28 cellular contexts compared by ENCODE assay signal in genomic region chr10:48780341-48780740, GRCh38.
DNase-seq lines count a peak whose midpoint lies in the region; ATAC-seq, FAIRE-seq and TF ChIP-seq lines count a peak whose summit lies in the region.
"Had no signal": no experiment of that assay in that cellular context is flagged by ENCODE, and none has a peak within 500 bp of the region (broad histone marks: within the 10 kb centered on the region; RNA-seq: fewer than 3 reads in every experiment).

No MANE protein-coding gene starts in this region.

- POLR2A ChIA-PET in GM12878 (lab: Charles Lee) = no interaction called here
- POLR2A ChIA-PET in A673 (lab: Charles Lee; ENCODE audit: low non-redundant PET) = no interaction called here

- no peak for TF ChIP-seq RAD21 in GM12878 (IDR thresholded peaks at IDR 0.05; ENCODE audit: insufficient read depth, low read depth, low read length)

- H3K9ac ChIP-seq in GM12878 (ENCODE audit: control insufficient read depth, insufficient read depth, low read length) (no peak overlapping the region), MM.1S (ENCODE audit: low read length) (no peak overlapping the region)

- no peak overlapping the region for H3K27ac Mint-ChIP-seq in type B pancreatic cell
- H3K27ac Mint-ChIP-seq: CD8-positive, alpha-beta T cell had no signal

- no peaks in the 10 kb centered on the region for H3K36me3 Mint-ChIP-seq in type B pancreatic cell
- H3K36me3 Mint-ChIP-seq: CD8-positive, alpha-beta T cell had no signal

- TF ChIP-seq CTCF in GM12878 (IDR thresholded peaks at IDR 0.05 in 2 of 3, conservative IDR thresholded peaks at IDR 0.05 in 1 of 3; ENCODE audit: control insufficient read depth in 2 of 3, extremely low read depth in 1 of 3, insufficient read depth in 1 of 3, low read depth in 3 of 3, low read length in 3 of 3) (no peak), type B pancreatic cell (conservative IDR thresholded peaks at IDR 0.05) (no peak), MM.1S (IDR thresholded peaks at IDR 0.05; ENCODE audit: low read length) (no peak), A673 (conservative IDR thresholded peaks at IDR 0.05; ENCODE audit: low read depth, low read length) (no peak)

- H3K4me1 ChIP-seq in GM12878 (ENCODE audit: control insufficient read depth, insufficient read depth, low read length) = no peaks in the 10 kb centered on the region
- no peaks in the 10 kb centered on the region for H3K4me1 ChIP-seq in MM.1S (ENCODE audit: low read length)
- no peaks in the 10 kb centered on the region for H3K4me1 ChIP-seq in A673 (ENCODE audit: insufficient read depth, low read length, poor library complexity, severe bottlenecking)
- H3K4me1 ChIP-seq: A549, Caco-2, SJSA1 had no signal

- H3K27ac ChIP-seq in GM12878 (ENCODE audit: control insufficient read depth, insufficient read depth) = no peak overlapping the region
- H3K27ac ChIP-seq in MM.1S (ENCODE audit: low read length) = no peak overlapping the region
- H3K27ac ChIP-seq in A673 (ENCODE audit: low read depth, low read length, poor library complexity, severe bottlenecking) = no peak overlapping the region
- H3K27ac ChIP-seq: A549, C4-2B, PC-9, SJSA1 had no signal

- no peaks in the 10 kb centered on the region for H4K20me1 ChIP-seq in GM12878 (ENCODE audit: control insufficient read depth, insufficient read depth)
- no peaks in the 10 kb centered on the region for H4K20me1 ChIP-seq in MM.1S (ENCODE audit: insufficient read depth, low read length)

- H3K9me3 ChIP-seq in GM12878 (replicated peaks; ENCODE audit: control insufficient read depth, insufficient read depth, low read length) (no peaks in the 10 kb centered on the region), MM.1S (replicated peaks; ENCODE audit: insufficient read depth, low read length) (no peaks in the 10 kb centered on the region), A673 (ENCODE audit: low read depth, low read length, poor library complexity, severe bottlenecking) (no peaks in the 10 kb centered on the region)
- H3K9me3 ChIP-seq: A549, SJSA1 had no signal

- in situ Hi-C loops in GM12878 (cut with MboI) = no loop called here

- BruUV-seq in GM12878 (replicated peaks; lab: Mats Ljungman, UMichigan) = TSS peak; percentile 12
- BruUV-seq in A673 (replicated peaks; lab: Mats Ljungman, UMichigan) = no TSS peak

- no peak overlapping the region for H3K4me3 Mint-ChIP-seq in type B pancreatic cell
- H3K4me3 Mint-ChIP-seq: CD8-positive, alpha-beta T cell had no signal

- H3K79me2 ChIP-seq in GM12878 (ENCODE audit: control insufficient read depth, insufficient read depth, low read length) (no peaks in the 10 kb centered on the region), MM.1S (ENCODE audit: low read length) (no peaks in the 10 kb centered on the region)

- no peak for FAIRE-seq in GM12878 (lab: Jason Lieb, UNC)
- FAIRE-seq: A549, GM12891, H1, HTR-8/SVneo had no signal

- RAD21 ChIA-PET in GM12878 (lab: Charles Lee; ENCODE audit: unreplicated experiment) = no interaction called here

- no peak for ATAC-seq in GM12878
- ATAC-seq: A549; CD8-positive, alpha-beta T cell had no signal

- H3K4me1 Mint-ChIP-seq in type B pancreatic cell (ENCODE audit: unreplicated experiment) = no peaks in the 10 kb centered on the region

- H3K4me3 ChIP-seq in GM12878 (no peak overlapping the region), MM.1S (ENCODE audit: low read length) (no peak overlapping the region), A673 (ENCODE audit: low read depth, low read length, poor library complexity, severe bottlenecking) (no peak overlapping the region)
- H3K4me3 ChIP-seq: A549, PC-9, SJSA1 had no signal

- no peaks in the 10 kb centered on the region for H3K9me2 ChIP-seq in MM.1S (replicated peaks; ENCODE audit: insufficient read depth, low read length)

- H3K4me2 ChIP-seq in GM12878 (ENCODE audit: control insufficient read depth, insufficient read depth) (no peak overlapping the region), MM.1S (ENCODE audit: low read depth, low read length) (no peak overlapping the region)
- H3K4me2 ChIP-seq: A549, PC-9 had no signal

- 93% methylated on average over 5 of the region's 5 CpGs for WGBS in GM12878 (ENCODE audit: insufficient coverage, insufficient replicate concordance, low lambda C conversion rate, missing lambda C conversion rate)

- H3K36me3 ChIP-seq in GM12878 (ENCODE audit: control insufficient read depth in 2 of 2, insufficient read depth in 2 of 2, low read length in 1 of 2) (peaks cover 18 to 30% of the 10 kb centered on the region in 2 experiments), MM.1S (replicated peaks; ENCODE audit: insufficient read depth, low read length) (no peaks in the 10 kb centered on the region), A673 (ENCODE audit: insufficient read depth, low read length, poor library complexity, severe bottlenecking) (no peaks in the 10 kb centered on the region)
- H3K36me3 ChIP-seq: SJSA1 had no signal

- no peaks in the 10 kb centered on the region for H3F3A ChIP-seq in MM.1S (ENCODE audit: insufficient read depth, low read length)

- peak; percentile 10 for DNase-seq in D341Med (ENCODE audit: low spot score)
- no peak for DNase-seq in GM12878 (ENCODE audit: low read depth, low spot score)
- DNase-seq in islet precursor cell = peak; percentile 41
- DNase-seq in type B pancreatic cell (ENCODE audit: extremely low spot score, unreplicated experiment) = peak; percentile 52
- DNase-seq in RKO (ENCODE audit: low spot score) = no peak
- DNase-seq in MM.1S = no peak
- DNase-seq in A673 (ENCODE audit: low spot score) = no peak
- DNase-seq: Caco-2; CD8-positive, alpha-beta T cell; DMS 273 treated with DMSO at 0.1 percent for 48 hours; DMS79; EL; GDM1; HCEC 1CT; KBM-7; NCI-H1694; NCI-H2081; NCI-H2227 treated with DMSO at 0.1 percent for 48 hours; NCI-H526 treated with DMSO at 0.1 percent for 48 hours; PC-9; Right ventricle myocardium superior; RPMI8226 had no signal

- CTCF ChIA-PET in GM12878 (lab: Yijun Ruan, JAX) = interaction anchor here (1.1 to 1.8 kb wide), 3 partner anchors 15 to 122 kb away, joined by 3 to 6 read pairs (median 5); no protein-coding TSS in a partner anchor
- CTCF ChIA-PET in A673 (lab: Charles Lee) = no interaction called here

- no peaks in the 10 kb centered on the region for H3K9me3 Mint-ChIP-seq in type B pancreatic cell
- H3K9me3 Mint-ChIP-seq: CD8-positive, alpha-beta T cell had no signal

- no peak overlapping the region for H2AFZ ChIP-seq in GM12878 (ENCODE audit: control insufficient read depth, low read depth, low read length)
- H2AFZ ChIP-seq in MM.1S (ENCODE audit: low read length) = no peak overlapping the region
- H2AFZ ChIP-seq: PC-9 had no signal

- no peak for TF ChIP-seq POLR2A in GM12878 (IDR thresholded peaks at IDR 0.05; ENCODE audit: low read depth, low read length)

- H3K27me3 ChIP-seq in GM12878 (replicated peaks in 1 of 2; ENCODE audit: control insufficient read depth in 2 of 2, insufficient read depth in 2 of 2, low read length in 1 of 2) = no peaks in the 10 kb centered on the region
- H3K27me3 ChIP-seq in MM.1S (replicated peaks; ENCODE audit: insufficient read depth, low read length) = no peaks in the 10 kb centered on the region
- H3K27me3 ChIP-seq in A673 (replicated peaks; ENCODE audit: insufficient read depth, low read depth, low read length, poor library complexity) = no peaks in the 10 kb centered on the region
- H3K27me3 ChIP-seq: SJSA1 had no signal

- no peak for TF ChIP-seq EP300 in GM12878 (IDR thresholded peaks at IDR 0.05; ENCODE audit: borderline replicate concordance in 1 of 2, control insufficient read depth in 1 of 2, low read depth in 2 of 2, low read length in 2 of 2)

- intact Hi-C loops in GM12878 (cut with micrococcal nuclease; ENCODE audit: unreplicated experiment) = no loop called here
- intact Hi-C loops in A673 (cut with micrococcal nuclease; ENCODE audit: unreplicated experiment) = no loop called here

- H3K27me3 Mint-ChIP-seq in type B pancreatic cell = peaks cover 22% of the 10 kb centered on the region

- SMC1A ChIA-PET in GM12878 (lab: Charles Lee; ENCODE audit: uncharacterized antibody, unreplicated experiment) = interaction anchor here (1.2 to 1.4 kb wide), 3 partner anchors 12 to 122 kb away, joined by 3 to 4 read pairs (median 3); no protein-coding TSS in a partner anchor

TF ChIP-seq in GM12878, 131 proteins besides CTCF, POLR2A, EP300 and RAD21 (continues in another document):
- TF ChIP-seq BMI1 (IDR thresholded peaks at IDR 0.05; ENCODE audit: borderline replicate concordance) = no peak
- TF ChIP-seq CHD1 (IDR thresholded peaks at IDR 0.05; ENCODE audit: low read depth, low read length) = no peak
- TF ChIP-seq STAT3 (IDR thresholded peaks at IDR 0.05; ENCODE audit: low read depth, low read length) = no peak
- TF ChIP-seq, protein P1, sequence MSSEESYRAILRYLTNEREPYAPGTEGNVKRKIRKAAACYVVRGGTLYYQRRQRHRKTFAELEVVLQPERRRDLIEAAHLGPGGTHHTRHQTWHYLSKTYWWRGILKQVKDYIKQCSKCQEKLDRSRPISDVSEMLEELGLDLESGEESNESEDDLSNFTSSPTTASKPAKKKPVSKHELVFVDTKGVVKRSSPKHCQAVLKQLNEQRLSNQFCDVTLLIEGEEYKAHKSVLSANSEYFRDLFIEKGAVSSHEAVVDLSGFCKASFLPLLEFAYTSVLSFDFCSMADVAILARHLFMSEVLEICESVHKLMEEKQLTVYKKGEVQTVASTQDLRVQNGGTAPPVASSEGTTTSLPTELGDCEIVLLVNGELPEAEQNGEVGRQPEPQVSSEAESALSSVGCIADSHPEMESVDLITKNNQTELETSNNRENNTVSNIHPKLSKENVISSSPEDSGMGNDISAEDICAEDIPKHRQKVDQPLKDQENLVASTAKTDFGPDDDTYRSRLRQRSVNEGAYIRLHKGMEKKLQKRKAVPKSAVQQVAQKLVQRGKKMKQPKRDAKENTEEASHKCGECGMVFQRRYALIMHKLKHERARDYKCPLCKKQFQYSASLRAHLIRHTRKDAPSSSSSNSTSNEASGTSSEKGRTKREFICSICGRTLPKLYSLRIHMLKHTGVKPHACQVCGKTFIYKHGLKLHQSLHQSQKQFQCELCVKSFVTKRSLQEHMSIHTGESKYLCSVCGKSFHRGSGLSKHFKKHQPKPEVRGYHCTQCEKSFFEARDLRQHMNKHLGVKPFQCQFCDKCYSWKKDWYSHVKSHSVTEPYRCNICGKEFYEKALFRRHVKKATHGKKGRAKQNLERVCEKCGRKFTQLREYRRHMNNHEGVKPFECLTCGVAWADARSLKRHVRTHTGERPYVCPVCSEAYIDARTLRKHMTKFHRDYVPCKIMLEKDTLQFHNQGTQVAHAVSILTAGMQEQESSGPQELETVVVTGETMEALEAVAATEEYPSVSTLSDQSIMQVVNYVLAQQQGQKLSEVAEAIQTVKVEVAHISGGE (CRISPR knock-in tag; IDR thresholded peaks at IDR 0.05) = no peak
- TF ChIP-seq MTA3 (IDR thresholded peaks at IDR 0.05; ENCODE audit: borderline replicate concordance, low read length) = no peak
- TF ChIP-seq SMAD1 (IDR thresholded peaks at IDR 0.05; ENCODE audit: low read depth, partially characterized antibody) = no peak
- no peak for TF ChIP-seq EZH2 (IDR thresholded peaks at IDR 0.05; ENCODE audit: borderline replicate concordance, control insufficient read depth, low read depth, low read length)
- TF ChIP-seq ZNF217 (IDR thresholded peaks at IDR 0.05) = no peak
- TF ChIP-seq SPI1 (IDR thresholded peaks at IDR 0.05; ENCODE audit: borderline replicate concordance, insufficient read depth, low read depth, low read length) = no peak
- no peak for TF ChIP-seq BCL11A (IDR thresholded peaks at IDR 0.05; ENCODE audit: low read depth, low read length)

Comparison
In these comparisons a context has a peak if more than half of its experiments do, and no peak if none do; other contexts are left out.
1. DNase-seq: peak in D341Med (single experiment), islet precursor cell (single experiment) and type B pancreatic cell (single experiment); none in GM12878 (single experiment), RKO (single experiment), MM.1S (single experiment) and A673 (single experiment).